ENCODE assay signal across 37 cellular contexts in genomic region chr20:6055981-6056569, GRCh38. TPM values are rescaled to one million over a fixed set of nuclear protein-coding genes. Genes with fewer than 3 reads are reported as not detected.
DNase-seq lines count a peak whose midpoint lies in the region; ATAC-seq, FAIRE-seq and TF ChIP-seq lines count a peak whose summit lies in the region.
"Had no signal": no experiment of that assay in that cellular context is flagged by ENCODE, and none has a peak within 500 bp of the region (broad histone marks: within the 10 kb centered on the region; RNA-seq: fewer than 3 reads in every experiment).

No MANE protein-coding gene starts in this region.

- H3K79me2 ChIP-seq in K562 (ENCODE audit: control insufficient read depth, insufficient read depth, low read length): no peaks in the 10 kb centered on the region
- H3K79me2 ChIP-seq in mesendoderm (ENCODE audit: control insufficient read depth, insufficient read depth, low read length): no peaks in the 10 kb centered on the region
- no peaks in the 10 kb centered on the region for H3K79me2 ChIP-seq in Karpas-422 (ENCODE audit: low read length)

- H3K9ac ChIP-seq in K562 (ENCODE audit: insufficient read depth in 1 of 2, low read depth in 2 of 2, low read length in 2 of 2) (no peak overlapping the region), mesendoderm (ENCODE audit: low read length) (peak overlapping the region; percentile 33), Karpas-422 (ENCODE audit: low read length) (no peak overlapping the region)

- peak overlapping the region; percentile 0 for H3K4ac ChIP-seq in mesendoderm (ENCODE audit: low read depth, low read length)

- TF ChIP-seq POLR2A in K562 (conservative IDR thresholded peaks at IDR 0.05): no peak

- DNase-seq in left ventricle myocardium superior (peak; percentile 40), right cardiac atrium (no peak), K562 (ENCODE audit: extremely low read depth in 1 of 4, low spot score in 3 of 4) (no peak), mesendoderm (no peak), UCSD-AML1 (lab: John Stamatoyannopoulos, UW; ENCODE audit: unreplicated experiment) (no peak), Karpas-422 (no peak)
- DNase-seq: 8988T; activated CD4-positive, alpha-beta T cell treated with anti-CD3 and anti-CD28 coated beads, Interleukin-2, amount 10 ng/mL, durations not matched to agents 24 days and 14 days; activated effector memory CD4-positive, alpha-beta T cell treated with anti-CD3 and anti-CD28 coated beads, Interleukin-2, amount 50 U/mL, for 16 hours; activated naive CD8-positive, alpha-beta T cell treated with anti-CD3 and anti-CD28 coated beads for 36 hours; activated T-cell treated with anti-CD3 and anti-CD28 coated beads, Interleukin-2, amount 50 U/mL, for 1 hour; DND-41; effector CD4-positive, alpha-beta T cell; left colon; midbrain; naive B cell; NCI-H1092 treated with DMSO at 0.1 percent for 48 hours; NCI-H1694 treated with DMSO at 0.1 percent for 48 hours; NCI-H446 treated with DMSO at 0.1 percent for 48 hours; nucleus accumbens; stimulated activated CD4-positive, alpha-beta T cell treated with anti-CD3 and anti-CD28 coated beads, Interleukin-12 subunit alpha, Interleukin-12 subunit beta, amount 100 ng/mL, for 4 hours; stimulated activated CD4-positive, alpha-beta T cell treated with anti-CD3 and anti-CD28 coated beads, Interleukin-2, amount 100 ng/mL, for 48 hours; T-cell; thyroid gland had no signal

- H3K9me3 ChIP-seq in right cardiac atrium (ENCODE audit: control insufficient read depth, low read length) (no peaks in the 10 kb centered on the region), K562 (replicated peaks; ENCODE audit: control insufficient read depth, insufficient read depth, low read depth, low read length) (no peaks in the 10 kb centered on the region), Karpas-422 (ENCODE audit: low read length) (no peaks in the 10 kb centered on the region)
- H3K9me3 ChIP-seq: ascending aorta, thyroid gland had no signal

- no peak overlapping the region for H3K27ac ChIP-seq in right cardiac atrium (ENCODE audit: low read length)
- no peak overlapping the region for H3K27ac ChIP-seq in K562 (ENCODE audit: extremely low read depth, low read depth, low read length)
- H3K27ac ChIP-seq in mesendoderm (ENCODE audit: low read depth, low read length): peak overlapping the region; percentile 33
- H3K27ac ChIP-seq in Karpas-422 (ENCODE audit: low read length): no peak overlapping the region
- H3K27ac ChIP-seq: ascending aorta, epithelial cell of prostate, thyroid gland had no signal

- no peak overlapping the region for H2BK120ac ChIP-seq in mesendoderm (ENCODE audit: low read depth, low read length)

- no peak for ATAC-seq in left ventricle myocardium superior
- ATAC-seq in right cardiac atrium: no peak
- peak; percentile 52 for ATAC-seq in K562
- ATAC-seq in HG03175 (IDR thresholded peaks at IDR 0.05; ENCODE audit: unreplicated experiment): no peak
- ATAC-seq in GM18867 (IDR thresholded peaks at IDR 0.05; ENCODE audit: unreplicated experiment): no peak
- ATAC-seq: HCT116, left colon, sciatic nerve, T-cell, WTC11 had no signal

- H2BK15ac ChIP-seq in mesendoderm (replicated peaks; ENCODE audit: low read depth): no peak overlapping the region

- TF ChIP-seq EP300 in K562 (IDR thresholded peaks at IDR 0.05; ENCODE audit: low read length): no peak

- H2AFZ ChIP-seq in K562 (ENCODE audit: low read depth, low read length): no peak overlapping the region
- H2AFZ ChIP-seq in Karpas-422 (ENCODE audit: low read length): no peak overlapping the region

- no peaks in the 10 kb centered on the region for H3K9me1 ChIP-seq in K562 (ENCODE audit: control insufficient read depth, insufficient read depth, low read length)

- no peaks in the 10 kb centered on the region for H3K9me2 ChIP-seq in Karpas-422 (replicated peaks; ENCODE audit: insufficient read depth, low read length)

- no peak for FAIRE-seq in K562 (lab: Jason Lieb, UNC)
- FAIRE-seq: colon, GM18507 had no signal

- no peak for TF ChIP-seq RAD21 in K562 (CRISPR knock-in tag; conservative IDR thresholded peaks at IDR 0.05 in 1 of 2, IDR thresholded peaks at IDR 0.05 in 1 of 2)

- in situ Hi-C loops in K562 (cut with MboI): no loop called here

- POLR2A ChIA-PET in K562 (lab: Yijun Ruan, JAX): interaction anchor here (0.7 kb wide), 1 partner anchor 99 kb away, joined by 3 read pairs; no protein-coding TSS in a partner anchor

- H3K4me3 ChIP-seq in right cardiac atrium (ENCODE audit: low read length) (no peak overlapping the region), K562 (no peak overlapping the region), mesendoderm (ENCODE audit: low read length) (no peak overlapping the region), Karpas-422 (ENCODE audit: low read length) (no peak overlapping the region)
- H3K4me3 ChIP-seq: ascending aorta, thyroid gland had no signal

- 88% methylated on average over 9 of the region's 9 CpGs for WGBS in right cardiac atrium
- WGBS in K562 (ENCODE audit: insufficient coverage, low coverage, missing lambda C conversion rate): 58% methylated on average over 5 of the region's 9 CpGs
- no CpG with 5 or more reads among the region's 9 CpGs for WGBS in mesendoderm (ENCODE audit: extremely low coverage, insufficient coverage, low lambda C conversion rate)

- H4K5ac ChIP-seq in mesendoderm (ENCODE audit: low read length): no peak overlapping the region

- H3K18ac ChIP-seq in mesendoderm (ENCODE audit: low read length): no peak overlapping the region

- H3K27me3 ChIP-seq in right cardiac atrium (ENCODE audit: control insufficient read depth, insufficient read depth): no peaks in the 10 kb centered on the region
- H3K27me3 ChIP-seq in K562 (ENCODE audit: control insufficient read depth in 2 of 2, insufficient read depth in 2 of 2, low read length in 2 of 2): no peaks in the 10 kb centered on the region
- peaks cover 12% of the 10 kb centered on the region for H3K27me3 ChIP-seq in mesendoderm (ENCODE audit: insufficient read depth, low read length, poor library complexity)
- H3K27me3 ChIP-seq in Karpas-422 (ENCODE audit: low read length): no peaks in the 10 kb centered on the region
- H3K27me3 ChIP-seq: ascending aorta, thyroid gland had no signal

- H3K23ac ChIP-seq in mesendoderm (ENCODE audit: low read length): peak overlapping the region; percentile 85

- H3K4me1 ChIP-seq in right cardiac atrium (ENCODE audit: control insufficient read depth, insufficient read depth, low read length) (peaks cover 3% of the 10 kb centered on the region), K562 (replicated peaks in 1 of 2; ENCODE audit: control insufficient read depth in 2 of 2, insufficient read depth in 2 of 2, low read length in 2 of 2) (peaks cover 7 to 18% of the 10 kb centered on the region in 2 experiments), mesendoderm (ENCODE audit: control insufficient read depth, low read depth, low read length) (peaks cover 9% of the 10 kb centered on the region), Karpas-422 (ENCODE audit: low read length) (no peaks in the 10 kb centered on the region)

- no TSS peak for BruUV-seq in K562 (replicated peaks; lab: Mats Ljungman, UMichigan)

- peak overlapping the region; percentile 63 for H2AK5ac ChIP-seq in mesendoderm (ENCODE audit: low read length)

- no peak overlapping the region for H3K4me2 ChIP-seq in K562 (ENCODE audit: insufficient read depth, low read length)
- no peak overlapping the region for H3K4me2 ChIP-seq in mesendoderm (ENCODE audit: low read length)
- no peak overlapping the region for H3K4me2 ChIP-seq in Karpas-422 (ENCODE audit: low read depth, low read length, poor library complexity, severe bottlenecking)

- H2BK5ac ChIP-seq in mesendoderm (ENCODE audit: low read length): peak overlapping the region; percentile 74

- peak overlapping the region; percentile 68 for H3K56ac ChIP-seq in mesendoderm (ENCODE audit: low read length)

- TF ChIP-seq CTCF in K562 (IDR thresholded peaks at IDR 0.05 in 2 of 3, conservative IDR thresholded peaks at IDR 0.05 in 1 of 3; ENCODE audit: insufficient read depth in 2 of 3, low read depth in 1 of 3, low read length in 3 of 3): no peak

- no peaks in the 10 kb centered on the region for H3K36me3 ChIP-seq in K562 (ENCODE audit: control insufficient read depth, insufficient read depth, low read length)
- H3K36me3 ChIP-seq in mesendoderm (ENCODE audit: control insufficient read depth, insufficient read depth, low read length): no peaks in the 10 kb centered on the region
- H3K36me3 ChIP-seq in Karpas-422 (ENCODE audit: insufficient read depth, low read length): no peaks in the 10 kb centered on the region
- H3K36me3 ChIP-seq: ascending aorta, thyroid gland had no signal

- H4K8ac ChIP-seq in mesendoderm (ENCODE audit: low read depth, low read length): no peak overlapping the region

- no peaks in the 10 kb centered on the region for H3K79me1 ChIP-seq in mesendoderm (ENCODE audit: low read length)

- intact Hi-C loops in left ventricle myocardium superior (cut with micrococcal nuclease): no loop called here
- intact Hi-C loops in right cardiac atrium (cut with DNase I): no loop called here
- intact Hi-C loops in K562 (cut with micrococcal nuclease): no loop called here

- CTCF ChIA-PET in K562 (lab: Yijun Ruan, JAX; ENCODE audit: low intra/inter-chr PET ratio): no interaction called here

- no peaks in the 10 kb centered on the region for H4K20me1 ChIP-seq in K562 (replicated peaks; ENCODE audit: control insufficient read depth, insufficient read depth, low read length)
- no peaks in the 10 kb centered on the region for H4K20me1 ChIP-seq in Karpas-422 (ENCODE audit: insufficient read depth, low read depth, low read length)

RNA-seq across cellular contexts. Expression of gene LRRN4, which starts 2.2 kb away (rescaled TPM):
- 0.99 TPM for total RNA-seq in left ventricle myocardium superior
- total RNA-seq in right cardiac atrium: under 1 TPM; 0.11 to 0.77 (median 0.39) TPM
- 0.05 TPM for polyA plus RNA-seq in right cardiac atrium
- total RNA-seq in K562 (2011; cell fraction: chromatin; rRNA removed; ENCODE audit: low replicate concordance): not detected in 2 replicates
- total RNA-seq in K562 (2011; cell fraction: nucleolus; rRNA removed): not detected in 2 replicates
- not detected in 2 replicates for total RNA-seq in K562 (2011; cell fraction: nucleoplasm; rRNA removed)
- not detected in 2 replicates for total RNA-seq in K562 (2014; rRNA removed)
- total RNA-seq in K562 (2014; rRNA removed; fragmentation: Illumina TruSeq; extraction: Trizol): not detected in 2 replicates
- total RNA-seq in K562 (2015; rRNA removed; fragmentation: Illumina TruSeq; extraction: Trizol): not detected in 2 replicates
- not detected in 2 replicates for total RNA-seq in K562 (2021)
- polyA plus RNA-seq in K562 (2011; rRNA removed): not detected in 2 replicates
- not detected in 2 replicates for polyA plus RNA-seq in K562 (2011; cell fraction: cytosol; rRNA removed)
- not detected in 2 replicates for polyA plus RNA-seq in K562 (2011; cell fraction: nucleus; rRNA removed)
- 0.04 TPM in 1 of 2 replicates, not detected in the other for polyA plus RNA-seq in K562 (2012)
- not detected in 2 replicates for polyA plus RNA-seq in K562 (2014; fragmentation: Illumina TruSeq; extraction: Trizol)
- polyA plus RNA-seq in K562 (2014; fragmentation: Nextera tagmentation; extraction: Ambion mirVana): not detected
- not detected in 2 replicates for polyA plus RNA-seq in K562 (2014; rRNA removed)
- polyA minus RNA-seq in K562 (2011; rRNA and poly(A)+ RNA removed): not detected in 2 replicates
- not detected in 2 replicates for polyA minus RNA-seq in K562 (2011; cell fraction: cytosol; rRNA and poly(A)+ RNA removed)
- not detected in 2 replicates for polyA minus RNA-seq in K562 (2011; cell fraction: nucleus; rRNA and poly(A)+ RNA removed)
- 0.62 TPM for polyA plus RNA-seq in mesendoderm (2013, experiment 1 of 2)
- 0.64 TPM for polyA plus RNA-seq in mesendoderm (2013, experiment 2 of 2)
- total RNA-seq in Karpas-422 (2014; rRNA removed; shearing (Covaris generic); ENCODE audit: low replicate concordance): not detected in 2 replicates
- total RNA-seq: activated CD4-positive, alpha-beta T cell treated with anti-CD3 and anti-CD28 coated beads, Interleukin-2, amount 10 ng/mL, durations not matched to agents 24 days and 14 days; activated CD8-positive, alpha-beta memory T cell treated with anti-CD3 and anti-CD28 coated beads for 36 hours; activated naive CD8-positive, alpha-beta T cell treated with anti-CD3 and anti-CD28 coated beads for 36 hours; ascending aorta; left colon; SK-MEL-5; thyroid gland had no signal
- polyA plus RNA-seq: CD14-positive monocyte, IgD-negative memory B cell had no signal

RNA-seq across cellular contexts. Expression of gene CRLS1, which starts 50.2 kb away (rescaled TPM):
- total RNA-seq in left ventricle myocardium superior (111 TPM), right cardiac atrium (10 to 100 TPM; 75.2 to 99.0 (median 80.7) TPM), K562 (2014; rRNA removed) (28.3 and 28.9 TPM in 2 replicates), K562 (2014; rRNA removed; fragmentation: Illumina TruSeq; extraction: Trizol) (74.1 and 81.4 TPM in 2 replicates), K562 (2015; rRNA removed; fragmentation: Illumina TruSeq; extraction: Trizol) (49.9 and 54.3 TPM in 2 replicates), K562 (2021) (46.7 and 47.8 TPM in 2 replicates)
- polyA plus RNA-seq in right cardiac atrium (115 TPM), K562 (2011; rRNA removed) (149 and 195 TPM in 2 replicates), K562 (2014; fragmentation: Illumina TruSeq; extraction: Trizol) (51.5 and 54.2 TPM in 2 replicates), K562 (2014; fragmentation: Nextera tagmentation; extraction: Ambion mirVana) (10 to 100 TPM; 10.9 to 15.1 TPM), K562 (2014; rRNA removed) (54.7 and 57.6 TPM in 2 replicates)
- total RNA-seq in K562 (2011; cell fraction: chromatin; rRNA removed; ENCODE audit: low replicate concordance): 36.0 and 88.9 TPM in 2 replicates
- 19.5 and 24.9 TPM in 2 replicates for total RNA-seq in K562 (2011; cell fraction: nucleolus; rRNA removed)
- total RNA-seq in K562 (2011; cell fraction: nucleoplasm; rRNA removed): 49.1 and 66.4 TPM in 2 replicates
- 61.1 and 133 TPM in 2 replicates for polyA plus RNA-seq in K562 (2011; cell fraction: cytosol; rRNA removed)
- polyA plus RNA-seq in K562 (2011; cell fraction: nucleus; rRNA removed): 40.1 and 97.3 TPM in 2 replicates
- 36.6 and 43.0 TPM in 2 replicates for polyA plus RNA-seq in K562 (2012)
- 87.3 and 128 TPM in 2 replicates for polyA minus RNA-seq in K562 (2011; rRNA and poly(A)+ RNA removed)
- 24.5 and 28.9 TPM in 2 replicates for polyA minus RNA-seq in K562 (2011; cell fraction: cytosol; rRNA and poly(A)+ RNA removed)
- 13.7 and 29.1 TPM in 2 replicates for polyA minus RNA-seq in K562 (2011; cell fraction: nucleus; rRNA and poly(A)+ RNA removed)
- 60.8 TPM for polyA plus RNA-seq in mesendoderm (2013, experiment 1 of 2)
- 62.2 TPM for polyA plus RNA-seq in mesendoderm (2013, experiment 2 of 2)
- 44.0 and 132 TPM in 2 replicates for total RNA-seq in Karpas-422 (2014; rRNA removed; shearing (Covaris generic); ENCODE audit: low replicate concordance)
